14 cellular contexts compared by ENCODE assay signal in genomic region chr14:50524731-50525510, GRCh38. TPM values are rescaled to one million over a fixed set of nuclear protein-coding genes. Genes with fewer than 3 reads are reported as not detected.
DNase-seq lines count a peak whose midpoint lies in the region; ATAC-seq and TF ChIP-seq lines count a peak whose summit lies in the region.
"Had no signal": no experiment of that assay in that cellular context is flagged by ENCODE, and none has a peak within 500 bp of the region (broad histone marks: within the 10 kb centered on the region; RNA-seq: fewer than 3 reads in every experiment).

No MANE protein-coding gene starts in this region.

- CTCF ChIA-PET in CD8-positive, alpha-beta T cell (lab: Charles Lee), result interaction anchor here (1.1 to 1.7 kb wide), 2 partner anchors 7 to 18 kb away, joined by 3 to 4 read pairs; partner anchors contain the start of gene MAP4K5
- CTCF ChIA-PET in activated B cell treated with CpG ODN at 0.5 μM for 24 hours (lab: Charles Lee), result interaction anchor here (1.3 kb wide), 1 partner anchor 8 kb away, joined by 3 read pairs; no protein-coding TSS in a partner anchor
- CTCF ChIA-PET in naive thymus-derived CD4-positive, alpha-beta T cell (lab: Charles Lee), result interaction anchor here (1.3 kb wide), 1 partner anchor 204 kb away, joined by 3 read pairs; no protein-coding TSS in a partner anchor

- peak overlapping the region; percentile 14 for H3K27ac Mint-ChIP-seq in CD8-positive, alpha-beta T cell
- H3K27ac Mint-ChIP-seq in IgD-negative memory B cell, result peak overlapping the region; percentile 18 to 71 (median 61)
- H3K27ac Mint-ChIP-seq in activated B cell treated with CpG ODN at 0.5 μM for 24 hours, result peak overlapping the region; percentile 67
- H3K27ac Mint-ChIP-seq in naive thymus-derived CD4-positive, alpha-beta T cell, result peak overlapping the region in 7 of 9 donors; percentile 7 to 65 (median 29)

- H3K4me3 ChIP-seq in CD8-positive, alpha-beta T cell (ENCODE audit: low read depth, low read length), result no peak overlapping the region
- no peak overlapping the region for H3K4me3 ChIP-seq in naive thymus-derived CD4-positive, alpha-beta T cell (ENCODE audit: low read length)
- H3K4me3 ChIP-seq in stomach, result no peak overlapping the region
- H3K4me3 ChIP-seq: cardiac muscle cell, SJSA1 had no signal

- no peaks in the 10 kb centered on the region for H3K9me3 ChIP-seq in CD8-positive, alpha-beta T cell (ENCODE audit: low read length)
- no peaks in the 10 kb centered on the region for H3K9me3 ChIP-seq in naive thymus-derived CD4-positive, alpha-beta T cell (ENCODE audit: control insufficient read depth in 2 of 3, low read length in 3 of 3)
- no peaks in the 10 kb centered on the region for H3K9me3 ChIP-seq in stomach
- H3K9me3 ChIP-seq: Caco-2, SJSA1 had no signal

- WGBS in stomach, 5 donors, result 83 to 93% (median 89%) methylated on average over 6 of the region's 6 CpGs

- H3K27me3 Mint-ChIP-seq in CD8-positive, alpha-beta T cell (ENCODE audit: low read depth), result no peaks in the 10 kb centered on the region
- H3K27me3 Mint-ChIP-seq in IgD-negative memory B cell (no peaks in the 10 kb centered on the region), activated B cell treated with CpG ODN at 0.5 μM for 24 hours (no peaks in the 10 kb centered on the region)
- H3K27me3 Mint-ChIP-seq in naive thymus-derived CD4-positive, alpha-beta T cell, result no peaks in the 10 kb centered on the region

- H3K36me3 ChIP-seq in CD8-positive, alpha-beta T cell (ENCODE audit: insufficient read depth, low read length), result no peaks in the 10 kb centered on the region
- H3K36me3 ChIP-seq in naive thymus-derived CD4-positive, alpha-beta T cell (ENCODE audit: control insufficient read depth in 2 of 3, insufficient read depth in 3 of 3, low read length in 3 of 3), result no peaks in the 10 kb centered on the region
- peaks cover 0 to 3% (median 0%) of the 10 kb centered on the region in 4 donors for H3K36me3 ChIP-seq in stomach
- H3K36me3 ChIP-seq: cardiac muscle cell had no signal

- H3K9me3 Mint-ChIP-seq in CD8-positive, alpha-beta T cell, result no peaks in the 10 kb centered on the region
- H3K9me3 Mint-ChIP-seq in IgD-negative memory B cell (no peaks in the 10 kb centered on the region), activated B cell treated with CpG ODN at 0.5 μM for 24 hours (no peaks in the 10 kb centered on the region)
- H3K9me3 Mint-ChIP-seq in naive thymus-derived CD4-positive, alpha-beta T cell, result peaks cover 0 to 1% (median 0%) of the 10 kb centered on the region in 11 donors

- TF ChIP-seq EP300 in stomach (IDR thresholded peaks at IDR 0.05), result no peak

- intact Hi-C loops in CD8-positive, alpha-beta T cell (cut with DNase I, micrococcal nuclease), result no loop called here
- intact Hi-C loops in activated B cell treated with CpG ODN at 0.5 μM for 24 hours (cut with micrococcal nuclease), result no loop called here
- intact Hi-C loops in naive thymus-derived CD4-positive, alpha-beta T cell (cut with micrococcal nuclease), result no loop called here
- intact Hi-C loops in stomach (cut with DNase I; ENCODE audit: low total_unique reads), result no loop called here

- no peaks in the 10 kb centered on the region for H3K27me3 ChIP-seq in CD8-positive, alpha-beta T cell (ENCODE audit: insufficient read depth, low read length)
- no peaks in the 10 kb centered on the region for H3K27me3 ChIP-seq in naive thymus-derived CD4-positive, alpha-beta T cell (ENCODE audit: control insufficient read depth in 2 of 2, insufficient read depth in 2 of 2, low read length in 2 of 2)
- no peaks in the 10 kb centered on the region for H3K27me3 ChIP-seq in stomach
- H3K27me3 ChIP-seq: cardiac muscle cell, SJSA1 had no signal

- no peak overlapping the region for H3K27ac ChIP-seq in CD8-positive, alpha-beta T cell (ENCODE audit: low read depth, low read length)
- H3K27ac ChIP-seq in naive thymus-derived CD4-positive, alpha-beta T cell (ENCODE audit: low read depth, low read length), result no peak overlapping the region
- peak overlapping the region in 1 of 5 donors; percentile 44 for H3K27ac ChIP-seq in stomach
- H3K27ac ChIP-seq: cardiac muscle cell, SJSA1 had no signal

- POLR2A ChIA-PET in CD8-positive, alpha-beta T cell (lab: Charles Lee), result interaction anchor here (0.5 kb wide), 1 partner anchor 421 kb away, joined by 3 read pairs; no protein-coding TSS in a partner anchor
- POLR2A ChIA-PET in activated B cell treated with CpG ODN at 0.5 μM for 24 hours (lab: Charles Lee), result interaction anchor here (0.6 kb wide), 3 partner anchors 131 to 213 kb away, joined by 3 to 8 read pairs (median 4); partner anchors contain the start of genes DMAC2L and L2HGDH
- POLR2A ChIA-PET in naive thymus-derived CD4-positive, alpha-beta T cell (lab: Charles Lee), result interaction anchor here (0.6 to 0.7 kb wide), 2 partner anchors 229 to 850 kb away, joined by 3 read pairs; no protein-coding TSS in a partner anchor

- H3K4me1 ChIP-seq in CD8-positive, alpha-beta T cell (ENCODE audit: insufficient read depth, low read length), result peaks cover 48% of the 10 kb centered on the region
- H3K4me1 ChIP-seq in naive thymus-derived CD4-positive, alpha-beta T cell (ENCODE audit: control insufficient read depth in 2 of 2, insufficient read depth in 2 of 2, low read length in 2 of 2), result peaks cover 10 to 11% of the 10 kb centered on the region in 2 donors
- H3K4me1 ChIP-seq in stomach, result peaks cover 12 to 95% (median 51%) of the 10 kb centered on the region in 4 donors

- DNase-seq in CD8-positive, alpha-beta T cell, result no peak
- no peak for DNase-seq in activated B cell treated with CpG ODN at 0.5 μM for 24 hours
- no peak for DNase-seq in naive thymus-derived CD4-positive, alpha-beta T cell
- no peak for DNase-seq in retina
- DNase-seq in hepatic stellate cell (ENCODE audit: low spot score), result no peak
- no peak for DNase-seq in AG08395 (ENCODE audit: low spot score)
- no peak for DNase-seq in stomach
- DNase-seq: activated effector memory CD4-positive, alpha-beta T cell treated with anti-CD3 and anti-CD28 coated beads, Interleukin-2, amount 50 U/mL, for 16 hours; Caco-2; left ventricle myocardium superior; NCI-H187 had no signal

- no peak overlapping the region for H3K4me3 Mint-ChIP-seq in CD8-positive, alpha-beta T cell
- H3K4me3 Mint-ChIP-seq in IgD-negative memory B cell, result peak overlapping the region in 3 of 4 donors; percentile 6 to 81 (median 69)
- peak overlapping the region; percentile 21 for H3K4me3 Mint-ChIP-seq in activated B cell treated with CpG ODN at 0.5 μM for 24 hours
- peak overlapping the region in 7 of 10 donors; percentile 18 to 50 (median 33) for H3K4me3 Mint-ChIP-seq in naive thymus-derived CD4-positive, alpha-beta T cell

- no peak for ATAC-seq in CD8-positive, alpha-beta T cell
- no peak for ATAC-seq in activated B cell treated with CpG ODN at 0.5 μM for 24 hours (ENCODE audit: low read depth)
- ATAC-seq in naive thymus-derived CD4-positive, alpha-beta T cell, result no peak
- ATAC-seq: left ventricle myocardium superior had no signal

- no peak for TF ChIP-seq POLR2A in stomach (IDR thresholded peaks at IDR 0.05)

- peaks cover 14% of the 10 kb centered on the region for H3K36me3 Mint-ChIP-seq in CD8-positive, alpha-beta T cell
- H3K36me3 Mint-ChIP-seq in IgD-negative memory B cell (peaks cover 3% of the 10 kb centered on the region), activated B cell treated with CpG ODN at 0.5 μM for 24 hours (ENCODE audit: low read depth) (peaks cover 11% of the 10 kb centered on the region)
- H3K36me3 Mint-ChIP-seq in naive thymus-derived CD4-positive, alpha-beta T cell, result peaks cover 0 to 11% (median 4%) of the 10 kb centered on the region in 5 donors

- peaks cover 69% of the 10 kb centered on the region for H3K4me1 Mint-ChIP-seq in CD8-positive, alpha-beta T cell (ENCODE audit: low read depth)
- H3K4me1 Mint-ChIP-seq in IgD-negative memory B cell (peaks cover 48 to 57% (median 56%) of the 10 kb centered on the region in 3 donors), activated B cell treated with CpG ODN at 0.5 μM for 24 hours (peaks cover 64% of the 10 kb centered on the region)
- H3K4me1 Mint-ChIP-seq in naive thymus-derived CD4-positive, alpha-beta T cell, result peaks cover 54 to 76% (median 72%) of the 10 kb centered on the region in 7 donors

- TF ChIP-seq CTCF in CD8-positive, alpha-beta T cell (IDR thresholded peaks at IDR 0.05), result no peak
- TF ChIP-seq CTCF in activated B cell treated with CpG ODN at 0.5 μM for 24 hours (IDR thresholded peaks at IDR 0.05) (no peak), stomach (IDR thresholded peaks at IDR 0.05) (no peak)

RNA-seq across cellular contexts. Expression of gene MAP4K5, which starts 7.4 kb away (rescaled TPM):
- 10 to 100 TPM; 32.0 to 32.7 TPM for total RNA-seq in CD8-positive, alpha-beta T cell
- 35.4 TPM for polyA plus RNA-seq in IgD-negative memory B cell
- 32.5 and 34.1 TPM in 2 replicates for total RNA-seq in activated B cell treated with CpG ODN at 0.5 μM for 24 hours
- total RNA-seq in naive thymus-derived CD4-positive, alpha-beta T cell, result 10 to 100 TPM; 30.0 to 47.5 (median 35.1) TPM
- polyA plus RNA-seq in naive thymus-derived CD4-positive, alpha-beta T cell, result 10 to 100 TPM; 15.4 to 26.8 TPM
- total RNA-seq in stomach, result 100 to 1,000 TPM in 4 of 5 donors, 1 to 10 TPM in 1; 6.4 to 297 (median 179) TPM
- 10 to 100 TPM; 12.3 to 20.3 (median 12.8) TPM for polyA plus RNA-seq in stomach

RNA-seq across cellular contexts. Expression of gene ATL1, which starts 35.0 kb away (rescaled TPM):
- 1 to 10 TPM; 1.4 to 4.0 TPM for total RNA-seq in CD8-positive, alpha-beta T cell
- 4.1 TPM for polyA plus RNA-seq in IgD-negative memory B cell
- 0.49 and 1.4 TPM in 2 replicates for total RNA-seq in activated B cell treated with CpG ODN at 0.5 μM for 24 hours
- total RNA-seq in naive thymus-derived CD4-positive, alpha-beta T cell, result 1 to 10 TPM; 1.4 to 4.2 (median 2.2) TPM
- 1 to 10 TPM; 3.8 to 4.1 TPM for polyA plus RNA-seq in naive thymus-derived CD4-positive, alpha-beta T cell
- total RNA-seq in stomach, result 10 to 100 TPM in 1 of 5 donors, 1 to 10 TPM in 2, under 1 TPM in 2; 0.58 to 10.1 (median 1.8) TPM
- polyA plus RNA-seq in stomach, result 1 to 10 TPM; 2.6 to 4.0 (median 3.5) TPM

Comparison
In these comparisons a context has a peak if more than half of its experiments do, and no peak if none do; other contexts are left out.
1. H3K27ac Mint-ChIP-seq: peak in every context shown above with its lines; median percentile 67 in activated B cell treated with CpG ODN at 0.5 μM for 24 hours; 61 in IgD-negative memory B cell; 29 in naive thymus-derived CD4-positive, alpha-beta T cell; 14 in CD8-positive, alpha-beta T cell.